13 cellular contexts compared by ENCODE assay signal in the genomic region with DNA sequence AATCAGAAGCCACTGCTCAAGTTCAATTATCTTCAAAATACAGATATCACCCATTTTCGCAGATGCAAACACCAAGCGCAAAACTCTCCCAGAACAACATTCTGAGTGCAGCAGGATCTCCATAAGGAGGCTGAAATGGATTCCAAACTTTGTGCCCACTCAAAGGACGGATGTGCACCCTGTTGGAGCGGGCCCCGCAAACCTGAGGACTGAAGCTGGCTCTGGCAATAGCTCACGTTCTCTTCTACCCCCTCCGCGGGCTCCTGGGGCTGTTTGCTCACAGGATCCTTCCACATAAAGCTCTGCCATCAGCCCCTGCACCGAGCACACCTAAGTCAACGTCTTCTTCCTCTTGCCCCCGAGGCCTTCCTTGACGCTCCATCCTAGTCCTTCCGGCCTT. TPM values are rescaled to one million over a fixed set of nuclear protein-coding genes. Genes with fewer than 3 reads are reported as not detected.
DNase-seq lines count a peak whose midpoint lies in the region; ATAC-seq, FAIRE-seq and TF ChIP-seq lines count a peak whose summit lies in the region.
"Had no signal": no experiment of that assay in that cellular context is flagged by ENCODE, and none has a peak within 500 bp of the region (broad histone marks: within the 10 kb centered on the region; RNA-seq: fewer than 3 reads in every experiment).

No MANE protein-coding gene starts in this region.

- peaks cover 72% of the 10 kb centered on the region for H3K4me1 Mint-ChIP-seq in CD14-positive monocyte
- peaks cover 51% of the 10 kb centered on the region for H3K4me1 Mint-ChIP-seq in activated naive CD8-positive, alpha-beta T cell treated with anti-CD3 and anti-CD28 coated beads for 36 hours
- H3K4me1 Mint-ChIP-seq in naive thymus-derived CD8-positive, alpha-beta T cell: peaks cover 50 to 87% (median 72%) of the 10 kb centered on the region in 4 donors

- POLR2A ChIA-PET in naive thymus-derived CD8-positive, alpha-beta T cell (lab: Charles Lee): interaction anchor here (0.8 to 8.4 kb wide), 3 partner anchors 14 to 135 kb away, joined by 4 to 276 read pairs (median 49); partner anchors contain the start of gene RCSD1

- TF ChIP-seq CTCF in CD14-positive monocyte (IDR thresholded peaks at IDR 0.05) (no peak), GM13977 (IDR thresholded peaks at IDR 0.05; ENCODE audit: extremely low read depth, insufficient read depth, missing control alignments) (no peak)

- peak; percentile 26 for FAIRE-seq in GM12891 (lab: Jason Lieb, UNC)

- peaks cover 0 to 6% (median 0%) of the 10 kb centered on the region in 3 donors for H3K27me3 Mint-ChIP-seq in CD14-positive monocyte (ENCODE audit: low read depth in 3 of 3)
- H3K27me3 Mint-ChIP-seq in activated naive CD8-positive, alpha-beta T cell treated with anti-CD3 and anti-CD28 coated beads for 36 hours: no peaks in the 10 kb centered on the region
- H3K27me3 Mint-ChIP-seq in naive thymus-derived CD8-positive, alpha-beta T cell: no peaks in the 10 kb centered on the region

- H3K27ac Mint-ChIP-seq in CD14-positive monocyte: peak overlapping the region; percentile 93 to 98 (median 95)
- peak overlapping the region; percentile 88 for H3K27ac Mint-ChIP-seq in activated naive CD8-positive, alpha-beta T cell treated with anti-CD3 and anti-CD28 coated beads for 36 hours
- peak overlapping the region; percentile 81 to 99 (median 91) for H3K27ac Mint-ChIP-seq in naive thymus-derived CD8-positive, alpha-beta T cell

- peak overlapping the region in 1 of 2 donors; percentile 62 for H3K4me3 Mint-ChIP-seq in CD14-positive monocyte
- no peak overlapping the region for H3K4me3 Mint-ChIP-seq in activated naive CD8-positive, alpha-beta T cell treated with anti-CD3 and anti-CD28 coated beads for 36 hours
- H3K4me3 Mint-ChIP-seq in naive thymus-derived CD8-positive, alpha-beta T cell: peak overlapping the region in 9 of 10 donors; percentile 43 to 81 (median 65)

- H3K36me3 Mint-ChIP-seq in CD14-positive monocyte: no peaks in the 10 kb centered on the region
- peaks cover 8% of the 10 kb centered on the region for H3K36me3 Mint-ChIP-seq in activated naive CD8-positive, alpha-beta T cell treated with anti-CD3 and anti-CD28 coated beads for 36 hours
- no peaks in the 10 kb centered on the region for H3K36me3 Mint-ChIP-seq in naive thymus-derived CD8-positive, alpha-beta T cell

- DNase-seq in CD14-positive monocyte (ENCODE audit: low spot score) (no peak), GM12891 (ENCODE audit: insufficient read length, low spot score) (no peak), GM13977 (ENCODE audit: low spot score) (no peak), NCI-H1694 (lab: John Stamatoyannopoulos, UW) (no peak)
- no peak for DNase-seq in activated naive CD8-positive, alpha-beta T cell treated with anti-CD3 and anti-CD28 coated beads for 36 hours
- no peak for DNase-seq in naive thymus-derived CD8-positive, alpha-beta T cell
- DNase-seq in stimulated activated CD4-positive, alpha-beta T cell treated with anti-CD3 and anti-CD28 coated beads, Interleukin-4, amount 100 ng/mL, for 4 hours: no peak
- DNase-seq: activated gamma-delta T cell, Caco-2, colonic mucosa, NCI-H446, ovary had no signal

- peaks cover 0 to 8% (median 4%) of the 10 kb centered on the region in 7 donors for H3K9me3 Mint-ChIP-seq in CD14-positive monocyte
- peaks cover 3% of the 10 kb centered on the region for H3K9me3 Mint-ChIP-seq in activated naive CD8-positive, alpha-beta T cell treated with anti-CD3 and anti-CD28 coated beads for 36 hours
- no peaks in the 10 kb centered on the region for H3K9me3 Mint-ChIP-seq in naive thymus-derived CD8-positive, alpha-beta T cell

- TF ChIP-seq POLR2A in GM12891 (IDR thresholded peaks at IDR 0.05; ENCODE audit: low read depth, low read length): no peak

- intact Hi-C loops in CD14-positive monocyte (cut with micrococcal nuclease): loop anchor here in 1 of 2 donors (2.0 kb wide), 1 partner anchor 14 kb away; no protein-coding TSS in a partner anchor

- in situ Hi-C loops in GM13977 (cut with MboI; ENCODE audit: low pct_unique_long_range_greater_than_20kb, low sequenced_read_pairs, unreplicated experiment): no loop called here

- peak; percentile 19 to 29 for ATAC-seq in naive thymus-derived CD8-positive, alpha-beta T cell
- ATAC-seq in GM19351 (IDR thresholded peaks at IDR 0.05; ENCODE audit: unreplicated experiment): no peak

TF ChIP-seq in GM12891, 5 proteins besides CTCF, POLR2A, EP300 and RAD21:
- no peak for TF ChIP-seq TAF1 (IDR thresholded peaks at IDR 0.05; ENCODE audit: low read depth, low read length)
- TF ChIP-seq PAX5 (IDR thresholded peaks at IDR 0.05; ENCODE audit: insufficient read depth, low read length, severe bottlenecking): no peak

RNA-seq across cellular contexts. Expression of gene RCSD1, which starts 11.7 kb away (rescaled TPM):
- polyA plus RNA-seq in CD14-positive monocyte: 100 to 1,000 TPM; 216 to 218 TPM
- 60.0 TPM for polyA plus RNA-seq in GM12891 (2012; ENCODE audit: low read depth, missing spikeins)
- total RNA-seq in activated naive CD8-positive, alpha-beta T cell treated with anti-CD3 and anti-CD28 coated beads for 36 hours: 10 to 100 TPM; 56.4 to 58.2 TPM
- 100 to 1,000 TPM; 149 to 156 TPM for total RNA-seq in naive thymus-derived CD8-positive, alpha-beta T cell
- polyA plus RNA-seq in naive thymus-derived CD8-positive, alpha-beta T cell: 100 to 1,000 TPM; 121 to 132 (median 124) TPM
- total RNA-seq: Caco-2 had no signal
